In genomic region chr11:65053826-65054503, GRCh38 we compare ENCODE assay signal across 16 cellular contexts. TPM values are rescaled to one million over a fixed set of nuclear protein-coding genes. Genes with fewer than 3 reads are reported as not detected.
A peak's percentile ranks its signal among the peaks of the same experiment; 100 is the strongest.
DNase-seq lines count a peak whose midpoint lies in the region; ATAC-seq, FAIRE-seq and TF ChIP-seq lines count a peak whose summit lies in the region.
"Had no signal": no experiment of that assay in that cellular context is flagged by ENCODE, and none has a peak within 500 bp of the region (broad histone marks: within the 10 kb centered on the region; RNA-seq: fewer than 3 reads in every experiment).

No MANE protein-coding gene starts in this region.

- no peak for TF ChIP-seq POLR2A in suprapubic skin (IDR thresholded peaks at IDR 0.05)

- peaks cover 11% of the 10 kb centered on the region for H3K4me1 Mint-ChIP-seq in stimulated activated naive CD8-positive, alpha-beta T cell treated with anti-CD3 and anti-CD28 coated beads, Interleukin-15, Interleukin-2, amounts not matched to agents 100 ng/mL and 50 ng/mL, for 24 hours (ENCODE audit: low read depth)
- H3K4me1 Mint-ChIP-seq in activated B cell treated with CpG ODN at 0.5 μM for 24 hours: peaks cover 17% of the 10 kb centered on the region
- H3K4me1 Mint-ChIP-seq in central memory CD8-positive, alpha-beta T cell: peaks cover 13% of the 10 kb centered on the region
- no peaks in the 10 kb centered on the region for H3K4me1 Mint-ChIP-seq in HFFc6 (ENCODE audit: low read depth)

- H3K27ac ChIP-seq in suprapubic skin: no peak overlapping the region
- H3K27ac ChIP-seq: breast epithelium, gastroesophageal sphincter, tibial nerve had no signal

- no peaks in the 10 kb centered on the region for H3K9me3 ChIP-seq in suprapubic skin
- H3K9me3 ChIP-seq: breast epithelium, gastroesophageal sphincter, tibial nerve had no signal

- TF ChIP-seq CTCF in activated B cell treated with CpG ODN at 0.5 μM for 24 hours (IDR thresholded peaks at IDR 0.05) (no peak), suprapubic skin (IDR thresholded peaks at IDR 0.05) (no peak), HFFc6 (IDR thresholded peaks at IDR 0.05) (no peak)

- H3K9me3 Mint-ChIP-seq in stimulated activated naive CD8-positive, alpha-beta T cell treated with anti-CD3 and anti-CD28 coated beads, Interleukin-15, Interleukin-2, amounts not matched to agents 100 ng/mL and 50 ng/mL, for 24 hours: no peaks in the 10 kb centered on the region
- H3K9me3 Mint-ChIP-seq in activated B cell treated with CpG ODN at 0.5 μM for 24 hours (no peaks in the 10 kb centered on the region), HFFc6 (no peaks in the 10 kb centered on the region)
- H3K9me3 Mint-ChIP-seq in central memory CD8-positive, alpha-beta T cell: no peaks in the 10 kb centered on the region

- no peaks in the 10 kb centered on the region for H3K27me3 Mint-ChIP-seq in stimulated activated naive CD8-positive, alpha-beta T cell treated with anti-CD3 and anti-CD28 coated beads, Interleukin-15, Interleukin-2, amounts not matched to agents 100 ng/mL and 50 ng/mL, for 24 hours
- no peaks in the 10 kb centered on the region for H3K27me3 Mint-ChIP-seq in activated B cell treated with CpG ODN at 0.5 μM for 24 hours
- no peaks in the 10 kb centered on the region for H3K27me3 Mint-ChIP-seq in central memory CD8-positive, alpha-beta T cell
- H3K27me3 Mint-ChIP-seq in HFFc6 (ENCODE audit: insufficient read depth): peaks cover 12% of the 10 kb centered on the region

- no peak overlapping the region for H3K27ac Mint-ChIP-seq in stimulated activated naive CD8-positive, alpha-beta T cell treated with anti-CD3 and anti-CD28 coated beads, Interleukin-15, Interleukin-2, amounts not matched to agents 100 ng/mL and 50 ng/mL, for 24 hours
- H3K27ac Mint-ChIP-seq in activated B cell treated with CpG ODN at 0.5 μM for 24 hours: peak overlapping the region; percentile 69
- H3K27ac Mint-ChIP-seq in central memory CD8-positive, alpha-beta T cell (ENCODE audit: low read depth): peak overlapping the region; percentile 9
- no peak overlapping the region for H3K27ac Mint-ChIP-seq in HFFc6

- ATAC-seq in stimulated activated naive CD8-positive, alpha-beta T cell treated with anti-CD3 and anti-CD28 coated beads, Interleukin-15, Interleukin-2, amounts not matched to agents 100 U/mL and 50 U/mL, for 24 hours: no peak
- peak; percentile 37 for ATAC-seq in activated B cell treated with CpG ODN at 0.5 μM for 24 hours (ENCODE audit: low read depth)
- ATAC-seq in central memory CD8-positive, alpha-beta T cell (replicated peaks; ENCODE audit: extremely low read depth, poor library complexity, severe bottlenecking): peak; percentile 60
- ATAC-seq: gastroesophageal sphincter had no signal

- POLR2A ChIA-PET in activated B cell treated with CpG ODN at 0.5 μM for 24 hours (lab: Charles Lee): interaction anchor here (0.6 to 1.2 kb wide), 2 partner anchors 13 to 21 kb away, joined by 5 to 16 read pairs; partner anchors contain the start of gene SAC3D1

- no peaks in the 10 kb centered on the region for H3K27me3 ChIP-seq in suprapubic skin
- H3K27me3 ChIP-seq: breast epithelium, tibial nerve had no signal

- intact Hi-C loops in activated B cell treated with CpG ODN at 0.5 μM for 24 hours (cut with micrococcal nuclease): no loop called here

- FAIRE-seq in RCC 7860 (lab: Jason Lieb, UNC): no peak

- H3K36me3 Mint-ChIP-seq in stimulated activated naive CD8-positive, alpha-beta T cell treated with anti-CD3 and anti-CD28 coated beads, Interleukin-15, Interleukin-2, amounts not matched to agents 100 ng/mL and 50 ng/mL, for 24 hours (ENCODE audit: low read depth): no peaks in the 10 kb centered on the region
- no peaks in the 10 kb centered on the region for H3K36me3 Mint-ChIP-seq in activated B cell treated with CpG ODN at 0.5 μM for 24 hours (ENCODE audit: low read depth)
- H3K36me3 Mint-ChIP-seq in central memory CD8-positive, alpha-beta T cell (ENCODE audit: insufficient read depth): no peaks in the 10 kb centered on the region
- no peaks in the 10 kb centered on the region for H3K36me3 Mint-ChIP-seq in HFFc6 (ENCODE audit: low read depth)

- peak overlapping the region; percentile 33 for H3K4me3 Mint-ChIP-seq in stimulated activated naive CD8-positive, alpha-beta T cell treated with anti-CD3 and anti-CD28 coated beads, Interleukin-15, Interleukin-2, amounts not matched to agents 100 ng/mL and 50 ng/mL, for 24 hours
- H3K4me3 Mint-ChIP-seq in activated B cell treated with CpG ODN at 0.5 μM for 24 hours (peak overlapping the region; percentile 70), HFFc6 (no peak overlapping the region)
- peak overlapping the region; percentile 5 for H3K4me3 Mint-ChIP-seq in central memory CD8-positive, alpha-beta T cell

- H3K4me1 ChIP-seq in suprapubic skin: no peaks in the 10 kb centered on the region
- H3K4me1 ChIP-seq: breast epithelium, gastroesophageal sphincter, tibial nerve had no signal

- H3K36me3 ChIP-seq in suprapubic skin: no peaks in the 10 kb centered on the region
- H3K36me3 ChIP-seq: breast epithelium, gastroesophageal sphincter, tibial nerve had no signal

- no peak for DNase-seq in stimulated activated naive CD8-positive, alpha-beta T cell treated with anti-CD3 and anti-CD28 coated beads, Interleukin-15, Interleukin-2, amounts not matched to agents 100 U/mL and 50 U/mL, for 24 hours
- no peak for DNase-seq in activated B cell treated with CpG ODN at 0.5 μM for 24 hours
- DNase-seq in central memory CD8-positive, alpha-beta T cell (ENCODE audit: low spot score in 2 of 2): no peak
- DNase-seq in NCI-H2171 treated with DMSO at 0.1 percent for 48 hours (lab: John Stamatoyannopoulos, UW): no peak
- no peak for DNase-seq in suprapubic skin (ENCODE audit: low spot score in 2 of 2)
- DNase-seq in HFFc6: no peak
- no peak for DNase-seq in RCC 7860 (ENCODE audit: low spot score)
- DNase-seq: DND-41, mesendoderm, NCI-H2107, occipital lobe had no signal

- CTCF ChIA-PET in activated B cell treated with CpG ODN at 0.5 μM for 24 hours (lab: Charles Lee): interaction anchor here (1.0 kb wide), 1 partner anchor 8 kb away, joined by 3 read pairs; no protein-coding TSS in a partner anchor

- 52% methylated on average over 8 of the region's 8 CpGs for WGBS in suprapubic skin

- TF ChIP-seq EP300 in suprapubic skin (IDR thresholded peaks at IDR 0.05): no peak

- no peak overlapping the region for H3K4me3 ChIP-seq in suprapubic skin
- H3K4me3 ChIP-seq: breast epithelium, gastroesophageal sphincter, tibial nerve had no signal

RNA-seq across cellular contexts. Expression of gene NAALADL1, which starts 4.4 kb away (rescaled TPM):
- total RNA-seq in activated B cell treated with CpG ODN at 0.5 μM for 24 hours (11.3 and 13.4 TPM in 2 replicates), suprapubic skin (1 to 10 TPM; 2.7 to 8.3 (median 5.1) TPM)
- total RNA-seq in HFFc6 (2021; fragmentation: NEBNext Ultra II Directional; extraction: Animal tissue kit (Norgen Biotek cat#: 25700)): not detected
- total RNA-seq: MCF 10A had no signal

RNA-seq across cellular contexts. Expression of gene SAC3D1, which starts 13.0 kb away (rescaled TPM):
- total RNA-seq in activated B cell treated with CpG ODN at 0.5 μM for 24 hours: 3.8 and 5.4 TPM in 2 replicates
- total RNA-seq in suprapubic skin: 10 to 100 TPM in 3 of 4 donors, 1 to 10 TPM in 1; 8.7 to 16.5 (median 12.4) TPM
- total RNA-seq in HFFc6 (2021; fragmentation: NEBNext Ultra II Directional; extraction: Animal tissue kit (Norgen Biotek cat#: 25700)): 10 to 100 TPM; 15.3 to 21.5 (median 18.0) TPM

RNA-seq across cellular contexts. Expression of gene SNX15, which starts 26.7 kb away (rescaled TPM):
- total RNA-seq in activated B cell treated with CpG ODN at 0.5 μM for 24 hours (17.3 and 19.3 TPM in 2 replicates), suprapubic skin (10 to 100 TPM; 12.1 to 30.9 (median 24.2) TPM)
- total RNA-seq in HFFc6 (2021; fragmentation: NEBNext Ultra II Directional; extraction: Animal tissue kit (Norgen Biotek cat#: 25700)): 10 to 100 TPM; 18.7 to 26.6 (median 25.0) TPM

RNA-seq across cellular contexts. Expression of gene CDCA5, which starts 29.9 kb away (rescaled TPM):
- total RNA-seq in activated B cell treated with CpG ODN at 0.5 μM for 24 hours (2.6 and 3.4 TPM in 2 replicates), suprapubic skin (1 to 10 TPM in 3 of 4 donors, under 1 TPM in 1; 0.91 to 6.8 (median 1.4) TPM)
- 10 to 100 TPM; 14.3 to 28.3 (median 26.6) TPM for total RNA-seq in HFFc6 (2021; fragmentation: NEBNext Ultra II Directional; extraction: Animal tissue kit (Norgen Biotek cat#: 25700))

RNA-seq across cellular contexts. Expression of gene ZFPL1, which starts 30.1 kb away (rescaled TPM):
- 35.7 and 36.6 TPM in 2 replicates for total RNA-seq in activated B cell treated with CpG ODN at 0.5 μM for 24 hours
- 10 to 100 TPM; 34.1 to 58.5 (median 41.9) TPM for total RNA-seq in suprapubic skin
- total RNA-seq in HFFc6 (2021; fragmentation: NEBNext Ultra II Directional; extraction: Animal tissue kit (Norgen Biotek cat#: 25700)): 10 to 100 TPM; 41.0 to 56.6 (median 53.6) TPM

Comparison
In these comparisons a context has a peak if more than half of its experiments do, and no peak if none do; other contexts are left out.
1. H3K27ac Mint-ChIP-seq: peak in activated B cell treated with CpG ODN at 0.5 μM for 24 hours (single experiment) and central memory CD8-positive, alpha-beta T cell (single experiment); none in stimulated activated naive CD8-positive, alpha-beta T cell treated with anti-CD3 and anti-CD28 coated beads, Interleukin-15, Interleukin-2, amounts not matched to agents 100 ng/mL and 50 ng/mL, for 24 hours (single experiment) and HFFc6 (single experiment).